Comparison of ENCODE assay signal across 20 cellular contexts in the genomic region with DNA sequence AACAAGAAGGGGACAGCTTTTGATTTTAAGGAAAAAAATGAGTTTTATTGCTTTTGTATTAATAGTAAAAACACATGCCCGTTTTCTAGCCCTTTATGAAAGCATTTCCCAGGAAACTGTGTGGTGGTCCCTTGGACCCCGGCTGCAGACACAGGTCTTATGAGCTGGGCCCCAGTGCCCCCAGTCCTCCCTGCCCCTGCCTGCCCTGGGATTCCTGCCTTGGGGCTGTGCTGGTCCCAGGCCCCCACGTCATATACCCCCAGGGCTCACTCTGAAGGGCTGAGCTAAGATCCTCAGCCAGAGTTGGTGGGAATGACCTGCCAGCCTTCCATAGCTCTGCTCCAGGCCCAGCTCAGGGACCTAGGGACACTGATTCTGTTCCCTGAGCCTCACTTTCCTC.
"Had no signal": no experiment of that assay in that cellular context is flagged by ENCODE, and none has a peak within 500 bp of the region (broad histone marks: within the 10 kb centered on the region; RNA-seq: fewer than 3 reads in every experiment).

No MANE protein-coding gene starts in this region.

- DNase-seq: activated CD4-positive, alpha-beta T cell treated with anti-CD3 and anti-CD28 coated beads for 4 hours; activated CD4-positive, alpha-beta T cell treated with anti-CD3 and anti-CD28 coated beads, Interleukin-2, amount 50 U/mL, for 4 hours; activated CD8-positive, alpha-beta memory T cell treated with anti-CD3 and anti-CD28 coated beads, Interleukin-2, amount 50 U/mL, for 48 hours; activated CD8-positive, alpha-beta T cell treated with anti-CD3 and anti-CD28 coated beads, Interleukin-2, amount 10 ng/mL, durations not matched to agents 7 days and 5 days; activated naive CD4-positive, alpha-beta T cell treated with anti-CD3 and anti-CD28 coated beads, Interleukin-2, amount 50 U/mL, for 16 hours; activated T-cell treated with anti-CD3 and anti-CD28 coated beads, Interleukin-2, amount 50 U/mL, for 1 hour; NCI-H1092; NCI-H1417; NCI-H1930; NCI-H2107; NCI-H2171 treated with DMSO at 0.1 percent for 48 hours; NCI-H226; NCI-H69; NK-92 treated with Interleukin-12 subunit alpha and Interleukin-12 subunit beta, amount 100 ng/mL, for 24 hours; SIG-M5; T-helper 17 cell; WERI-Rb-1 had no signal

- H3K9me3 ChIP-seq: breast epithelium had no signal

- H3K36me3 ChIP-seq: breast epithelium had no signal

- H3K27me3 Mint-ChIP-seq: T-helper 17 cell had no signal

- H3K27ac ChIP-seq: KMS-11, WERI-Rb-1 had no signal

- H3K27ac Mint-ChIP-seq: activated CD8-positive, alpha-beta T cell treated with anti-CD3 and anti-CD28 coated beads, Interleukin-2, amount 10 ng/mL, durations not matched to agents 7 days and 5 days; T-helper 17 cell had no signal

- H3K27me3 ChIP-seq: breast epithelium had no signal

- ATAC-seq: activated CD4-positive, CD25-positive, alpha-beta regulatory T cell treated with anti-CD3 and anti-CD28 coated beads, Interleukin-2, amount 50 U/mL, for 24 hours; activated CD8-positive, alpha-beta T cell treated with anti-CD3 and anti-CD28 coated beads, Interleukin-2, amount 10 ng/mL, durations not matched to agents 7 days and 5 days; T-helper 17 cell had no signal

- H3K4me3 ChIP-seq: breast epithelium had no signal

- H3K9ac ChIP-seq: KMS-11 had no signal

- H3K4me3 Mint-ChIP-seq: activated CD8-positive, alpha-beta T cell treated with anti-CD3 and anti-CD28 coated beads, Interleukin-2, amount 10 ng/mL, durations not matched to agents 7 days and 5 days; T-helper 17 cell had no signal
